ENCODE assay signal across 15 cellular contexts in genomic region chr6:137754366-137754765, GRCh38.
DNase-seq lines count a peak whose midpoint lies in the region; ATAC-seq and TF ChIP-seq lines count a peak whose summit lies in the region.
"Had no signal": no experiment of that assay in that cellular context is flagged by ENCODE, and none has a peak within 500 bp of the region (broad histone marks: within the 10 kb centered on the region; RNA-seq: fewer than 3 reads in every experiment).

No MANE protein-coding gene starts in this region.

- no peak overlapping the region for H3K4me3 ChIP-seq in ovary
- H3K4me3 ChIP-seq: cardiac muscle cell, K562, right lobe of liver, SJSA1 had no signal

- intact Hi-C loops in ovary (cut with DNase I) = no loop called here

- H3K36me3 ChIP-seq in ovary = no peaks in the 10 kb centered on the region
- H3K36me3 ChIP-seq: cardiac muscle cell, right lobe of liver, SJSA1 had no signal

- no peak for TF ChIP-seq POLR2A in ovary (IDR thresholded peaks at IDR 0.05)

- H3K4me3 Mint-ChIP-seq in stimulated activated memory B cell treated with anti-CD40 and anti-IgM and Interleukin-4, amounts not matched to agents 10 μg/mL and 1 μg/mL and 100 μg/mL, for 72 hours = no peak overlapping the region
- H3K4me3 Mint-ChIP-seq: activated CD4-positive, alpha-beta T cell treated with anti-CD3 and anti-CD28 coated beads, Interleukin-2, amount 10 ng/mL, durations not matched to agents 24 days and 14 days had no signal

- H3K27me3 Mint-ChIP-seq in stimulated activated memory B cell treated with anti-CD40 and anti-IgM and Interleukin-4, amounts not matched to agents 10 μg/mL and 1 μg/mL and 100 μg/mL, for 72 hours = no peaks in the 10 kb centered on the region

- no peaks in the 10 kb centered on the region for H3K9me3 Mint-ChIP-seq in stimulated activated memory B cell treated with anti-CD40 and anti-IgM and Interleukin-4, amounts not matched to agents 10 μg/mL and 1 μg/mL and 100 μg/mL, for 72 hours
- H3K9me3 Mint-ChIP-seq: activated CD4-positive, alpha-beta T cell treated with anti-CD3 and anti-CD28 coated beads, Interleukin-2, amount 10 ng/mL, durations not matched to agents 24 days and 14 days had no signal

- peaks cover 28% of the 10 kb centered on the region for H3K4me1 Mint-ChIP-seq in stimulated activated memory B cell treated with anti-CD40 and anti-IgM and Interleukin-4, amounts not matched to agents 10 μg/mL and 1 μg/mL and 100 μg/mL, for 72 hours

- peak overlapping the region; percentile 41 for H3K27ac Mint-ChIP-seq in stimulated activated memory B cell treated with anti-CD40 and anti-IgM and Interleukin-4, amounts not matched to agents 10 μg/mL and 1 μg/mL and 100 μg/mL, for 72 hours
- H3K27ac Mint-ChIP-seq: activated CD4-positive, alpha-beta T cell treated with anti-CD3 and anti-CD28 coated beads, Interleukin-2, amount 10 ng/mL, durations not matched to agents 24 days and 14 days had no signal

- 88 to 95% (median 91%) methylated on average over 3 of the region's 3 CpGs for WGBS in ovary, 3 donors

- ATAC-seq in GM18868 (IDR thresholded peaks at IDR 0.05; ENCODE audit: unreplicated experiment) = peak; percentile 81
- peak; percentile 54 for ATAC-seq in HG02759 (IDR thresholded peaks at IDR 0.05; ENCODE audit: unreplicated experiment)
- ATAC-seq in stimulated activated memory B cell treated with anti-CD40 and anti-IgM and Interleukin-4, amounts not matched to agents 10 μg/mL and 1 μg/mL and 100 μg/mL, for 72 hours = peak; percentile 67
- ATAC-seq: K562 had no signal

- DNase-seq in MV-4-11 (lab: John Stamatoyannopoulos, UW) = peak; percentile 88
- no peak for DNase-seq in epidermal melanocyte (ENCODE audit: insufficient read length, low spot score)
- no peak for DNase-seq in DMS53 (lab: John Stamatoyannopoulos, UW)
- DNase-seq in ovary = no peak
- DNase-seq: activated CD4-positive, alpha-beta T cell treated with anti-CD3 and anti-CD28 coated beads, Interleukin-2, amount 10 ng/mL, durations not matched to agents 24 days and 14 days; activated effector memory CD4-positive, alpha-beta T cell treated with anti-CD3 and anti-CD28 coated beads, Interleukin-2, amount 50 U/mL, for 16 hours; DMS79 treated with DMSO at 0.1 percent for 48 hours; NCI-H2171 treated with DMSO at 0.1 percent for 48 hours; right lobe of liver had no signal

- H3K27ac ChIP-seq in ovary = no peak overlapping the region
- H3K27ac ChIP-seq: cardiac muscle cell, right lobe of liver, SJSA1 had no signal

- no peaks in the 10 kb centered on the region for H3K4me1 ChIP-seq in ovary (ENCODE audit: insufficient read depth)
- H3K4me1 ChIP-seq: right lobe of liver, SJSA1 had no signal

- H3K9me3 ChIP-seq in ovary = no peaks in the 10 kb centered on the region
- H3K9me3 ChIP-seq: right lobe of liver, SJSA1 had no signal

- no peaks in the 10 kb centered on the region for H3K36me3 Mint-ChIP-seq in stimulated activated memory B cell treated with anti-CD40 and anti-IgM and Interleukin-4, amounts not matched to agents 10 μg/mL and 1 μg/mL and 100 μg/mL, for 72 hours

- no peak for TF ChIP-seq CTCF in ovary (IDR thresholded peaks at IDR 0.05)

- no peaks in the 10 kb centered on the region for H3K27me3 ChIP-seq in ovary
- H3K27me3 ChIP-seq: cardiac muscle cell, right lobe of liver, SJSA1 had no signal

- no peak for TF ChIP-seq EP300 in ovary (IDR thresholded peaks at IDR 0.05)
